Comparison of ENCODE assay signal across 28 cellular contexts in the genomic region with DNA sequence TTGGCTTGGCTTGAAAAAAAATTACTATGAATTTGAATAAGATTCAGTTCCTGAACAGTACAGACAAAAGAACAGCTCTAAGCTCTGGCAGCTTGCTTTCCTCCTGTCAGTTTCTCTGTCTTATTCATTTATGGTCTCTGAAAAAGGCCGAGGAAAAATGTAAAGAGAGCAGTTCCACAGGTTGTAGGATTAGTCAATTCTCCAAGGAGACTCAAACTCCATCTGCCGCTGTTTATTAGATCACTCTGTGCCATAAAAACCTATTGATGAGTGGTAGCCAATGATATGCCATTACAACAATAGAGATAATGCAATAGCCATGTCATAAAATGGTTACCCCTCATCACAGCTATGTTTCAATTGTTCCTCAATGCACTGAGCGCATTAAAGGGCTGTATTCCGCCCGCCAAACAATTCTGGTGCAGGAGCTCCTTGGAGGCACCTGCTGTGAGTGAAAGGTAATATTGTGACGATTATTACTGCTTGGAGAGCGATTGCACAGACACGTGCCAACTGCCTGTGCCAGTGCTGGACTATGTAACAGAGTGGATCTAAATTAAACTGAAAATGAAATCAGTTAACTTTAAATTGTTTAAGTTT.
DNase-seq lines count a peak whose midpoint lies in the region; ATAC-seq and TF ChIP-seq lines count a peak whose summit lies in the region.
"Had no signal": no experiment of that assay in that cellular context is flagged by ENCODE, and none has a peak within 500 bp of the region (broad histone marks: within the 10 kb centered on the region; RNA-seq: fewer than 3 reads in every experiment).

No MANE protein-coding gene starts in this region.

- no peaks in the 10 kb centered on the region for H3K36me3 Mint-ChIP-seq in activated naive CD4-positive, alpha-beta T cell treated with anti-CD3 and anti-CD28 coated beads, Interleukin-2, amount 50 U/mL, for 72 hours
- H3K36me3 Mint-ChIP-seq in mesothelial cell of epicardium, result peaks cover 2% of the 10 kb centered on the region

- no peak overlapping the region for H3K27ac Mint-ChIP-seq in activated naive CD4-positive, alpha-beta T cell treated with anti-CD3 and anti-CD28 coated beads, Interleukin-2, amount 50 U/mL, for 72 hours
- no peak overlapping the region for H3K27ac Mint-ChIP-seq in mesothelial cell of epicardium
- H3K27ac Mint-ChIP-seq: activated naive CD4-positive, alpha-beta T cell treated with anti-CD3 and anti-CD28 coated beads, Interleukin-2, amount 50 U/mL, for 24 hours had no signal

- DNase-seq in DMS153 (lab: John Stamatoyannopoulos, UW), result peak; percentile 24
- DNase-seq in NCI-H128 (lab: John Stamatoyannopoulos, UW; ENCODE audit: unreplicated experiment), result peak; percentile 88
- peak; percentile 3 for DNase-seq in NCI-H2227 treated with DMSO at 0.1 percent for 48 hours (lab: John Stamatoyannopoulos, UW)
- DNase-seq in colonic mucosa, result peak; percentile 37
- no peak for DNase-seq in activated naive CD4-positive, alpha-beta T cell treated with anti-CD3 and anti-CD28 coated beads, Interleukin-2, amount 50 U/mL, for 72 hours (ENCODE audit: low spot score in 2 of 2)
- no peak for DNase-seq in mesothelial cell of epicardium (ENCODE audit: low spot score in 2 of 2, unreplicated experiment in 2 of 2)
- DNase-seq: ACHN; activated CD8-positive, alpha-beta memory T cell treated with anti-CD3 and anti-CD28 coated beads, Interleukin-2, amount 50 U/mL, for 4 hours; anterior cingulate cortex; Caco-2; EL; islet precursor cell; lower lobe of right lung; NCI-H1048; NCI-H510A treated with DMSO at 0.1 percent for 48 hours; posterior cingulate gyrus; SK-N-SH; stimulated activated naive CD8-positive, alpha-beta T cell treated with anti-CD3 and anti-CD28 coated beads, Interleukin-15, Interleukin-2, amounts not matched to agents 100 U/mL and 50 U/mL, for 24 hours; WERI-Rb-1 had no signal

- no peak overlapping the region for H3K4me3 ChIP-seq in colonic mucosa
- H3K4me3 ChIP-seq: BLaER1, cardiac muscle cell, lower lobe of right lung, thoracic aorta had no signal

- no peak overlapping the region for H3K4me3 Mint-ChIP-seq in mesothelial cell of epicardium
- H3K4me3 Mint-ChIP-seq: activated naive CD4-positive, alpha-beta T cell treated with anti-CD3 and anti-CD28 coated beads, Interleukin-2, amount 50 U/mL, for 24 hours; neural crest cell had no signal

- H3K36me3 ChIP-seq in colonic mucosa, result no peaks in the 10 kb centered on the region
- H3K36me3 ChIP-seq: BLaER1, cardiac muscle cell, lower lobe of right lung, thoracic aorta, WERI-Rb-1 had no signal

- H3K4me1 Mint-ChIP-seq in mesothelial cell of epicardium, result peaks cover 7% of the 10 kb centered on the region
- H3K4me1 Mint-ChIP-seq: activated naive CD4-positive, alpha-beta T cell treated with anti-CD3 and anti-CD28 coated beads, Interleukin-2, amount 50 U/mL, for 24 hours had no signal

- ATAC-seq in activated naive CD4-positive, alpha-beta T cell treated with anti-CD3 and anti-CD28 coated beads, Interleukin-2, amount 50 U/mL, for 72 hours, result no peak
- ATAC-seq in HG03039 (IDR thresholded peaks at IDR 0.05; ENCODE audit: unreplicated experiment), result no peak
- ATAC-seq in HG03025 (IDR thresholded peaks at IDR 0.05; ENCODE audit: low FRiP score, unreplicated experiment), result no peak
- ATAC-seq: lower lobe of right lung; sciatic nerve; stimulated activated naive CD8-positive, alpha-beta T cell treated with anti-CD3 and anti-CD28 coated beads, Interleukin-15, Interleukin-2, amounts not matched to agents 100 U/mL and 50 U/mL, for 24 hours had no signal

- no peaks in the 10 kb centered on the region for H3K9me3 Mint-ChIP-seq in activated naive CD4-positive, alpha-beta T cell treated with anti-CD3 and anti-CD28 coated beads, Interleukin-2, amount 50 U/mL, for 72 hours
- H3K9me3 Mint-ChIP-seq in mesothelial cell of epicardium, result peaks cover 13% of the 10 kb centered on the region
- H3K9me3 Mint-ChIP-seq: activated naive CD4-positive, alpha-beta T cell treated with anti-CD3 and anti-CD28 coated beads, Interleukin-2, amount 50 U/mL, for 24 hours; neural crest cell had no signal

- no peak overlapping the region for H3K9ac ChIP-seq in colonic mucosa (ENCODE audit: low read depth in 2 of 2, low read length in 2 of 2)
- H3K9ac ChIP-seq: BLaER1, SK-N-SH had no signal

- no peaks in the 10 kb centered on the region for H3K27me3 Mint-ChIP-seq in mesothelial cell of epicardium (ENCODE audit: low read depth)

- no peaks in the 10 kb centered on the region for H3K4me1 ChIP-seq in colonic mucosa
- H3K4me1 ChIP-seq: BLaER1 had no signal

- no peaks in the 10 kb centered on the region for H3K27me3 ChIP-seq in colonic mucosa
- H3K27me3 ChIP-seq: BLaER1, cardiac muscle cell had no signal

- H3K9me3 ChIP-seq in colonic mucosa, result no peaks in the 10 kb centered on the region
- H3K9me3 ChIP-seq: BLaER1, Caco-2, lower lobe of right lung, SK-N-SH, thoracic aorta had no signal

- TF ChIP-seq CTCF in colonic mucosa (IDR thresholded peaks at IDR 0.05) (no peak), mesothelial cell of epicardium (IDR thresholded peaks at IDR 0.05; ENCODE audit: unreplicated experiment) (no peak)

- intact Hi-C loops in colonic mucosa (cut with DNase I), result no loop called here

- peak overlapping the region; percentile 19 for H3K27ac ChIP-seq in colonic mucosa
- H3K27ac ChIP-seq: BLaER1, cardiac muscle cell, HL-60, lower lobe of right lung, thoracic aorta, WERI-Rb-1 had no signal

Comparison
In these comparisons a context has a peak if more than half of its experiments do, and no peak if none do; other contexts are left out.
1. DNase-seq: peak in DMS153 (single experiment), NCI-H128 (single experiment), NCI-H2227 treated with DMSO at 0.1 percent for 48 hours (single experiment) and colonic mucosa (single experiment); none in activated naive CD4-positive, alpha-beta T cell treated with anti-CD3 and anti-CD28 coated beads, Interleukin-2, amount 50 U/mL, for 72 hours (0 of 2) and mesothelial cell of epicardium (0 of 2).